16 cellular contexts compared by ENCODE assay signal in the genomic region with DNA sequence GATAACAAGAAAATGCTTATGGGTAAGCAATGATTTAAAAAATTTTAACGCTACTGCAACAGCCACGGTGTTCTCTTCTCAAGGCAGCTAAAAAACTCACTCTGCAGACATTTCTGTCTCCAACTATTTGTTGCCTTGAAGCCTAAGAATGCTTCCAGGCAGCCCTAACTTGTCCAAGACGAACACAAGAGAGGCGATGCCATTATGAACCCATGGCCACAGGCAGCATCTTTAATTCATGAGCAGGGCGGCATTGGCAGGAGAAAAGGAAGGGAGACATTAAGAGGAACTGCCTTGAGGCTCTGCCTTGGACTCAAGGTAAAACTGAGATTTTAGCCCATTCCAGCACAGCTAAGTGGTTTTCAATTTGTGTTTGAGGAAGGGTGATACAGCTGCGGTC.
DNase-seq lines count a peak whose midpoint lies in the region; ATAC-seq and TF ChIP-seq lines count a peak whose summit lies in the region.
"Had no signal": no experiment of that assay in that cellular context is flagged by ENCODE, and none has a peak within 500 bp of the region (broad histone marks: within the 10 kb centered on the region; RNA-seq: fewer than 3 reads in every experiment).

No MANE protein-coding gene starts in this region.

- H3K27ac Mint-ChIP-seq in GM23338 = no peak overlapping the region
- H3K27ac Mint-ChIP-seq: B cell; CD4-positive, alpha-beta T cell had no signal

- H3K36me3 Mint-ChIP-seq in GM23338 (ENCODE audit: low read depth) = no peaks in the 10 kb centered on the region

- no peak for TF ChIP-seq EP300 in sigmoid colon (IDR thresholded peaks at IDR 0.05)

- intact Hi-C loops in sigmoid colon (cut with DNase I) (no loop called here), spleen (cut with DNase I; ENCODE audit: low total_unique reads) (no loop called here)

- no peaks in the 10 kb centered on the region; the same call in 2 of the 3 replicates for H3K9me3 Mint-ChIP-seq in GM23338
- H3K9me3 Mint-ChIP-seq: CD4-positive, alpha-beta T cell had no signal

- TF ChIP-seq CTCF in sigmoid colon (IDR thresholded peaks at IDR 0.05) (no peak), spleen (IDR thresholded peaks at IDR 0.05 in 8 of 11, conservative IDR thresholded peaks at IDR 0.05 in 3 of 11) (no peak), GM23338 (conservative IDR thresholded peaks at IDR 0.05; ENCODE audit: low read depth in 2 of 2) (no peak)

- 82 to 90% methylated on average over 6 of the region's 6 CpGs for WGBS in sigmoid colon, 2 donors
- 83 to 93% (median 88%) methylated on average over 6 of the region's 6 CpGs for WGBS in spleen, 5 donors

- H2AFZ ChIP-seq in GM23338 = no peak overlapping the region
- H2AFZ ChIP-seq: GM23248 had no signal

- H3K9me2 ChIP-seq in GM23338 (ENCODE audit: insufficient read depth) = no peaks in the 10 kb centered on the region

- DNase-seq in Ammon's horn (ENCODE audit: low spot score) (peak; percentile 42), caudate nucleus (lab: John Stamatoyannopoulos, UW) (peak in 2 of 61 donors; percentile 7 to 42), globus pallidus (ENCODE audit: low spot score) (peak; percentile 20), sigmoid colon (peak; percentile 5), NCI-H2227 (lab: John Stamatoyannopoulos, UW; ENCODE audit: unreplicated experiment) (no peak), spleen (no peak), GM23338 (ENCODE audit: low spot score) (no peak)
- DNase-seq in stimulated activated naive CD8-positive, alpha-beta T cell treated with anti-CD3 and anti-CD28 coated beads, Interleukin-15, Interleukin-2, amounts not matched to agents 100 U/mL and 50 U/mL, for 24 hours = no peak
- DNase-seq: ACHN; Calu3; CD4-positive, alpha-beta T cell; DMS 273 treated with DMSO at 0.1 percent for 48 hours; GM23248; H7 had no signal

- H3K36me3 ChIP-seq in sigmoid colon (no peaks in the 10 kb centered on the region), spleen (no peaks in the 10 kb centered on the region), GM23338 (ENCODE audit: insufficient read depth) (no peaks in the 10 kb centered on the region)

- no peak for ATAC-seq in GM23338
- no peak for ATAC-seq in stimulated activated naive CD8-positive, alpha-beta T cell treated with anti-CD3 and anti-CD28 coated beads, Interleukin-15, Interleukin-2, amounts not matched to agents 100 U/mL and 50 U/mL, for 24 hours

- H3K27me3 ChIP-seq in sigmoid colon = no peaks in the 10 kb centered on the region
- peaks cover 0 to 12% (median 0%) of the 10 kb centered on the region in 7 donors for H3K27me3 ChIP-seq in spleen (replicated peaks in 1 of 7)
- H3K27me3 ChIP-seq in GM23338 (ENCODE audit: insufficient read depth) = no peaks in the 10 kb centered on the region

- no peak overlapping the region for H3K4me2 ChIP-seq in GM23338

- no peaks in the 10 kb centered on the region for H3K79me2 ChIP-seq in GM23338 (replicated peaks; ENCODE audit: insufficient read depth)

- H3K4me3 ChIP-seq in sigmoid colon (no peak overlapping the region), spleen (no peak overlapping the region), GM23338 (no peak overlapping the region)
- H3K4me3 ChIP-seq: GM23248 had no signal

- H3K27me3 Mint-ChIP-seq in GM23338 (ENCODE audit: insufficient read depth, low read depth, poor library complexity) = no peaks in the 10 kb centered on the region

- H3K27ac ChIP-seq in caudate nucleus (ENCODE audit: low read depth, low read length) (peak overlapping the region; percentile 8), sigmoid colon (peak overlapping the region in 1 of 4 donors; percentile 84), spleen (no peak overlapping the region), GM23338 (ENCODE audit: low read depth) (no peak overlapping the region)
- H3K27ac ChIP-seq: GM23248, HL-60 had no signal

- H3K4me3 Mint-ChIP-seq in GM23338 = no peak overlapping the region
- H3K4me3 Mint-ChIP-seq: B cell; CD4-positive, alpha-beta T cell had no signal

- H3K4me1 ChIP-seq in sigmoid colon = peaks cover 0 to 25% (median 21%) of the 10 kb centered on the region in 4 donors
- no peaks in the 10 kb centered on the region for H3K4me1 ChIP-seq in spleen
- no peaks in the 10 kb centered on the region for H3K4me1 ChIP-seq in GM23338 (ENCODE audit: insufficient read depth)

- no peaks in the 10 kb centered on the region for H3K9me3 ChIP-seq in sigmoid colon
- H3K9me3 ChIP-seq in spleen = no peaks in the 10 kb centered on the region

- TF ChIP-seq POLR2A in sigmoid colon (IDR thresholded peaks at IDR 0.05) = no peak
- no peak for TF ChIP-seq POLR2A in spleen (IDR thresholded peaks at IDR 0.05)

- H4K20me1 ChIP-seq in GM23338 (replicated peaks; ENCODE audit: insufficient read depth) = no peaks in the 10 kb centered on the region

- no peaks in the 10 kb centered on the region for H3F3A ChIP-seq in GM23338 (replicated peaks; ENCODE audit: low read depth)

- peaks cover 3% of the 10 kb centered on the region; the same call in 2 of the 3 replicates for H3K4me1 Mint-ChIP-seq in GM23338
- H3K4me1 Mint-ChIP-seq: B cell had no signal

TF ChIP-seq in GM23338, 12 proteins besides CTCF, POLR2A, EP300 and RAD21 (continues in another document):
- TF ChIP-seq, protein P1, sequence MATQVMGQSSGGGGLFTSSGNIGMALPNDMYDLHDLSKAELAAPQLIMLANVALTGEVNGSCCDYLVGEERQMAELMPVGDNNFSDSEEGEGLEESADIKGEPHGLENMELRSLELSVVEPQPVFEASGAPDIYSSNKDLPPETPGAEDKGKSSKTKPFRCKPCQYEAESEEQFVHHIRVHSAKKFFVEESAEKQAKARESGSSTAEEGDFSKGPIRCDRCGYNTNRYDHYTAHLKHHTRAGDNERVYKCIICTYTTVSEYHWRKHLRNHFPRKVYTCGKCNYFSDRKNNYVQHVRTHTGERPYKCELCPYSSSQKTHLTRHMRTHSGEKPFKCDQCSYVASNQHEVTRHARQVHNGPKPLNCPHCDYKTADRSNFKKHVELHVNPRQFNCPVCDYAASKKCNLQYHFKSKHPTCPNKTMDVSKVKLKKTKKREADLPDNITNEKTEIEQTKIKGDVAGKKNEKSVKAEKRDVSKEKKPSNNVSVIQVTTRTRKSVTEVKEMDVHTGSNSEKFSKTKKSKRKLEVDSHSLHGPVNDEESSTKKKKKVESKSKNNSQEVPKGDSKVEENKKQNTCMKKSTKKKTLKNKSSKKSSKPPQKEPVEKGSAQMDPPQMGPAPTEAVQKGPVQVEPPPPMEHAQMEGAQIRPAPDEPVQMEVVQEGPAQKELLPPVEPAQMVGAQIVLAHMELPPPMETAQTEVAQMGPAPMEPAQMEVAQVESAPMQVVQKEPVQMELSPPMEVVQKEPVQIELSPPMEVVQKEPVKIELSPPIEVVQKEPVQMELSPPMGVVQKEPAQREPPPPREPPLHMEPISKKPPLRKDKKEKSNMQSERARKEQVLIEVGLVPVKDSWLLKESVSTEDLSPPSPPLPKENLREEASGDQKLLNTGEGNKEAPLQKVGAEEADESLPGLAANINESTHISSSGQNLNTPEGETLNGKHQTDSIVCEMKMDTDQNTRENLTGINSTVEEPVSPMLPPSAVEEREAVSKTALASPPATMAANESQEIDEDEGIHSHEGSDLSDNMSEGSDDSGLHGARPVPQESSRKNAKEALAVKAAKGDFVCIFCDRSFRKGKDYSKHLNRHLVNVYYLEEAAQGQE (IDR thresholded peaks at IDR 0.05; ENCODE audit: unreplicated experiment) = no peak
- TF ChIP-seq CREB1 (CRISPR knock-in tag; IDR thresholded peaks at IDR 0.05; ENCODE audit: low read depth) = no peak
- TF ChIP-seq EZH2 (IDR thresholded peaks at IDR 0.05; ENCODE audit: low read depth, unreplicated experiment) = no peak

Comparison
In these comparisons a context has a peak if more than half of its experiments do, and no peak if none do; other contexts are left out.
1. DNase-seq: peak in Ammon's horn (single experiment), globus pallidus (single experiment) and sigmoid colon (single experiment); none in NCI-H2227 (single experiment), spleen (single experiment), GM23338 (single experiment) and stimulated activated naive CD8-positive, alpha-beta T cell treated with anti-CD3 and anti-CD28 coated beads, Interleukin-15, Interleukin-2, amounts not matched to agents 100 U/mL and 50 U/mL, for 24 hours (single experiment).